In the genomic region with DNA sequence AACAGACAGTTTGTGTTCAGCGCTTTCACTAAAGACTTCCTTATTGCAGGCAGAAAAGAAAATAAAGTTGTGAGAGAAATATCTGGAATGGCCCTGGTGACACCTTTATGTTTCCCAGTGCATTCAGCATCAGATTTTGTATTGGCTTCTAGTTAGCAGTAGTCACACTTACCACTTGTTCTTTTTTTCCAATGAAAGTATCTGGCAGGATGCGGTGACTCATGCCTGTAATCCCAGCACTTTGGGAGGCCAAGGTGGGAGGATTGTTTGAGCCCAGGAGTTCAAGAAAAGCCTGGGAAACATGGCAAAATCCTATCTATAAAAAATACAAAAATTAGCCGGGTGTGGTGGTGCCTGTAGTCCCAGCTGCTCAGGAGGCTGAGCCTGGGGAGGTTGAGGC, we compare ENCODE assay signal across 22 cellular contexts.
DNase-seq lines count a peak whose midpoint lies in the region; ATAC-seq, FAIRE-seq and TF ChIP-seq lines count a peak whose summit lies in the region.
"Had no signal": no experiment of that assay in that cellular context is flagged by ENCODE, and none has a peak within 500 bp of the region (broad histone marks: within the 10 kb centered on the region; RNA-seq: fewer than 3 reads in every experiment).

No MANE protein-coding gene starts in this region.

- H3K36me3 Mint-ChIP-seq in WTC11 = 0 out of 2 replicates have a peak, but pooled peaks cover 2% of the 10 kb centered on the region
- H3K36me3 Mint-ChIP-seq: natural killer cell treated with Interleukin-12 subunit alpha and Interleukin-12 subunit beta and Interleukin-15 and Interleukin-18, amount 100 ng/mL, for 72 hours had no signal

- H3K36me3 ChIP-seq in HEK293 (ENCODE audit: control insufficient read depth in 2 of 2, insufficient read depth in 1 of 2, low read length in 2 of 2) (no peaks in the 10 kb centered on the region), small intestine (ENCODE audit: control insufficient read depth in 2 of 2, insufficient read depth in 2 of 2, low read length in 2 of 2) (no peaks in the 10 kb centered on the region)
- H3K36me3 ChIP-seq: spleen, uterus had no signal

- H3K4me3 ChIP-seq in HEK293 (ENCODE audit: low read depth, low read length) (no peak overlapping the region), small intestine (ENCODE audit: low read depth in 1 of 2, low read length in 2 of 2) (no peak overlapping the region)
- H3K4me3 ChIP-seq: psoas muscle, spleen, uterus had no signal

- ATAC-seq in GM19463 (IDR thresholded peaks at IDR 0.05; ENCODE audit: unreplicated experiment) (no peak), WTC11 (no peak), HG03571 (IDR thresholded peaks at IDR 0.05; ENCODE audit: unreplicated experiment) (no peak)
- ATAC-seq: effector memory CD8-positive, alpha-beta T cell; natural killer cell treated with Interleukin-12 subunit alpha and Interleukin-12 subunit beta and Interleukin-15 and Interleukin-18, amount 100 ng/mL, for 72 hours; psoas muscle had no signal

- FAIRE-seq in small intestine (lab: Jason Lieb, UNC) = no peak

- no peak overlapping the region for H3K27ac Mint-ChIP-seq in WTC11
- H3K27ac Mint-ChIP-seq: activated CD4-positive, alpha-beta T cell treated with anti-CD3 and anti-CD28 coated beads, Interleukin-2, amount 10 ng/mL, durations not matched to agents 24 days and 14 days; effector memory CD8-positive, alpha-beta T cell; natural killer cell treated with Interleukin-12 subunit alpha and Interleukin-12 subunit beta and Interleukin-15 and Interleukin-18, amount 100 ng/mL, for 72 hours had no signal

- 91 to 96% (median 93%) methylated on average over 3 of the region's 3 CpGs for WGBS in small intestine, 3 donors

- peaks cover 23% of the 10 kb centered on the region for H3K9me3 Mint-ChIP-seq in WTC11
- H3K9me3 Mint-ChIP-seq: activated CD4-positive, alpha-beta T cell treated with anti-CD3 and anti-CD28 coated beads, Interleukin-2, amount 10 ng/mL, durations not matched to agents 24 days and 14 days; natural killer cell treated with Interleukin-12 subunit alpha and Interleukin-12 subunit beta and Interleukin-15 and Interleukin-18, amount 100 ng/mL, for 72 hours had no signal

- H3K27me3 ChIP-seq in small intestine (ENCODE audit: control insufficient read depth in 2 of 2, insufficient read depth in 2 of 2, low read length in 2 of 2) = no peaks in the 10 kb centered on the region
- H3K27me3 ChIP-seq: spleen, uterus had no signal

- CTCF ChIA-PET in HEK293 (lab: Yijun Ruan, JAX) (interaction anchor here (1.4 kb wide), 1 partner anchor 44 kb away, joined by 4 read pairs; no protein-coding TSS in a partner anchor), WTC11 (lab: Charles Lee) (no interaction called here)

- POLR2A ChIA-PET in HEK293 (lab: Yijun Ruan, JAX) (no interaction called here), WTC11 (lab: Charles Lee) (no interaction called here)

- no peaks in the 10 kb centered on the region for H3K9me3 ChIP-seq in HEK293 (ENCODE audit: control insufficient read depth, insufficient read depth, low read depth, low read length)
- H3K9me3 ChIP-seq in small intestine (ENCODE audit: control insufficient read depth, low read depth) = no peaks in the 10 kb centered on the region
- H3K9me3 ChIP-seq: psoas muscle, spleen, uterus had no signal

- H3K27me3 Mint-ChIP-seq in WTC11 (ENCODE audit: low read depth) = peaks cover 14% of the 10 kb centered on the region
- H3K27me3 Mint-ChIP-seq: activated CD4-positive, alpha-beta T cell treated with anti-CD3 and anti-CD28 coated beads, Interleukin-2, amount 10 ng/mL, durations not matched to agents 24 days and 14 days; effector memory CD8-positive, alpha-beta T cell had no signal

- no peak overlapping the region for H3K27ac ChIP-seq in HEK293 (ENCODE audit: extremely low read depth, low read depth, low read length)
- H3K27ac ChIP-seq in small intestine (ENCODE audit: low read depth in 1 of 2, low read length in 1 of 2) = no peak overlapping the region
- H3K27ac ChIP-seq: C4-2B, psoas muscle, uterus had no signal

- H3K4me1 Mint-ChIP-seq in WTC11 = peaks cover 45% of the 10 kb centered on the region
- H3K4me1 Mint-ChIP-seq: activated CD4-positive, alpha-beta T cell treated with anti-CD3 and anti-CD28 coated beads, Interleukin-2, amount 10 ng/mL, durations not matched to agents 24 days and 14 days had no signal

- no peak for TF ChIP-seq CTCF in HEK293 (tag by site-specific recombination; IDR thresholded peaks at IDR 0.05)
- no peak for TF ChIP-seq CTCF in WTC11 (IDR thresholded peaks at IDR 0.05)

- DNase-seq in A172 (ENCODE audit: low spot score) (peak; percentile 81), astrocyte of the hippocampus (ENCODE audit: low read depth, low spot score) (peak; percentile 7), kidney glomerular epithelial cell (lab: John Stamatoyannopoulos, UW) (peak; percentile 4), WTC11 (ENCODE audit: low spot score) (no peak), small intestine (no peak)
- DNase-seq: activated CD4-positive, alpha-beta T cell treated with anti-CD3 and anti-CD28 coated beads, Interleukin-2, amount 10 ng/mL, durations not matched to agents 24 days and 14 days; activated CD8-positive, alpha-beta memory T cell treated with anti-CD3 and anti-CD28 coated beads, Interleukin-2, amount 50 U/mL, for 4 hours; activated effector memory CD4-positive, alpha-beta T cell treated with anti-CD3 and anti-CD28 coated beads, Interleukin-2, amount 50 U/mL, for 16 hours; DMS53; effector memory CD8-positive, alpha-beta T cell; NCI-H1105; NCI-H526; psoas muscle; Right ventricle myocardium superior; spleen; stimulated activated CD4-positive, alpha-beta T cell treated with anti-CD3 and anti-CD28 coated beads, Interleukin-4, amount 100 ng/mL, for 4 hours; uterus had no signal

- H3K4me1 ChIP-seq in HEK293 (ENCODE audit: control insufficient read depth, insufficient read depth, low read length) (peaks cover 5% of the 10 kb centered on the region; the same call in 1 of the 2 replicates), small intestine (ENCODE audit: control insufficient read depth in 2 of 2, insufficient read depth in 1 of 2, low read depth in 1 of 2, low read length in 1 of 2) (peaks cover 0 to 4% of the 10 kb centered on the region in 2 donors)

- H3K4me3 Mint-ChIP-seq in WTC11 = no peak overlapping the region
- H3K4me3 Mint-ChIP-seq: activated CD4-positive, alpha-beta T cell treated with anti-CD3 and anti-CD28 coated beads, Interleukin-2, amount 10 ng/mL, durations not matched to agents 24 days and 14 days; effector memory CD8-positive, alpha-beta T cell; natural killer cell treated with Interleukin-12 subunit alpha and Interleukin-12 subunit beta and Interleukin-15 and Interleukin-18, amount 100 ng/mL, for 72 hours had no signal

TF ChIP-seq in HEK293, 187 proteins besides CTCF, POLR2A, EP300 and RAD21:
- TF ChIP-seq, protein P1, sequence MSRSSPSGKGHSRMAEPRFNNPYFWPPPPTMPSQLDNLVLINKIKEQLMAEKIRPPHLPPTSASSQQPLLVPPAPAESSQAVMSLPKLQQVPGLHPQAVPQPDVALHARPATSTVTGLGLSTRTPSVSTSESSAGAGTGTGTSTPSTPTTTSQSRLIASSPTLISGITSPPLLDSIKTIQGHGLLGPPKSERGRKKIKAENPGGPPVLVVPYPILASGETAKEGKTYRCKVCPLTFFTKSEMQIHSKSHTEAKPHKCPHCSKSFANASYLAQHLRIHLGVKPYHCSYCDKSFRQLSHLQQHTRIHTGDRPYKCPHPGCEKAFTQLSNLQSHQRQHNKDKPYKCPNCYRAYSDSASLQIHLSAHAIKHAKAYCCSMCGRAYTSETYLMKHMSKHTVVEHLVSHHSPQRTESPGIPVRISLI (tag by site-specific recombination; IDR thresholded peaks at IDR 0.05) = 0 out of 2 replicates have a peak, but pooled peaks have one; percentile 38
- TF ChIP-seq GLIS1 (tag by site-specific recombination; IDR thresholded peaks at IDR 0.05) (peak; percentile 29), ZNF549 (tag by site-specific recombination; IDR thresholded peaks at IDR 0.05) (no peak), PRDM1 (tag by site-specific recombination; IDR thresholded peaks at IDR 0.05) (peak; percentile 61; the same call in 1 of the 2 replicates)
TF ChIP-seq in HEK293: peak in this region for 3.

TF ChIP-seq in WTC11, 78 proteins besides CTCF, POLR2A, EP300 and RAD21 (continues in another document):
- TF ChIP-seq, protein P2, sequence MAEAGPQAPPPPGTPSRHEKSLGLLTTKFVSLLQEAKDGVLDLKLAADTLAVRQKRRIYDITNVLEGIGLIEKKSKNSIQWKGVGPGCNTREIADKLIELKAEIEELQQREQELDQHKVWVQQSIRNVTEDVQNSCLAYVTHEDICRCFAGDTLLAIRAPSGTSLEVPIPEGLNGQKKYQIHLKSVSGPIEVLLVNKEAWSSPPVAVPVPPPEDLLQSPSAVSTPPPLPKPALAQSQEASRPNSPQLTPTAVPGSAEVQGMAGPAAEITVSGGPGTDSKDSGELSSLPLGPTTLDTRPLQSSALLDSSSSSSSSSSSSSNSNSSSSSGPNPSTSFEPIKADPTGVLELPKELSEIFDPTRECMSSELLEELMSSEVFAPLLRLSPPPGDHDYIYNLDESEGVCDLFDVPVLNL (CRISPR knock-in tag; IDR thresholded peaks at IDR 0.05; ENCODE audit: borderline replicate concordance, low read depth) = no peak
- no peak for TF ChIP-seq CREM (CRISPR knock-in tag; IDR thresholded peaks at IDR 0.05)
- TF ChIP-seq, protein P3, sequence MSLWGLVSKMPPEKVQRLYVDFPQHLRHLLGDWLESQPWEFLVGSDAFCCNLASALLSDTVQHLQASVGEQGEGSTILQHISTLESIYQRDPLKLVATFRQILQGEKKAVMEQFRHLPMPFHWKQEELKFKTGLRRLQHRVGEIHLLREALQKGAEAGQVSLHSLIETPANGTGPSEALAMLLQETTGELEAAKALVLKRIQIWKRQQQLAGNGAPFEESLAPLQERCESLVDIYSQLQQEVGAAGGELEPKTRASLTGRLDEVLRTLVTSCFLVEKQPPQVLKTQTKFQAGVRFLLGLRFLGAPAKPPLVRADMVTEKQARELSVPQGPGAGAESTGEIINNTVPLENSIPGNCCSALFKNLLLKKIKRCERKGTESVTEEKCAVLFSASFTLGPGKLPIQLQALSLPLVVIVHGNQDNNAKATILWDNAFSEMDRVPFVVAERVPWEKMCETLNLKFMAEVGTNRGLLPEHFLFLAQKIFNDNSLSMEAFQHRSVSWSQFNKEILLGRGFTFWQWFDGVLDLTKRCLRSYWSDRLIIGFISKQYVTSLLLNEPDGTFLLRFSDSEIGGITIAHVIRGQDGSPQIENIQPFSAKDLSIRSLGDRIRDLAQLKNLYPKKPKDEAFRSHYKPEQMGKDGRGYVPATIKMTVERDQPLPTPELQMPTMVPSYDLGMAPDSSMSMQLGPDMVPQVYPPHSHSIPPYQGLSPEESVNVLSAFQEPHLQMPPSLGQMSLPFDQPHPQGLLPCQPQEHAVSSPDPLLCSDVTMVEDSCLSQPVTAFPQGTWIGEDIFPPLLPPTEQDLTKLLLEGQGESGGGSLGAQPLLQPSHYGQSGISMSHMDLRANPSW (CRISPR knock-in tag; conservative IDR thresholded peaks at IDR 0.05; ENCODE audit: low read depth) = no peak
- no peak for TF ChIP-seq PRRX2 (CRISPR knock-in tag; IDR thresholded peaks at IDR 0.05)
- no peak for TF ChIP-seq ZNF317 (CRISPR knock-in tag; IDR thresholded peaks at IDR 0.05; ENCODE audit: borderline replicate concordance, low read depth)
- TF ChIP-seq JAZF1 (CRISPR knock-in tag; IDR thresholded peaks at IDR 0.05) = no peak

Comparison
In these comparisons a context has a peak if more than half of its experiments do, and no peak if none do; other contexts are left out.
1. DNase-seq: peak in A172 (single experiment), astrocyte of the hippocampus (single experiment) and kidney glomerular epithelial cell (single experiment); none in WTC11 (single experiment) and small intestine (single experiment).